Comparison of ENCODE assay signal across 21 cellular contexts in the genomic region with DNA sequence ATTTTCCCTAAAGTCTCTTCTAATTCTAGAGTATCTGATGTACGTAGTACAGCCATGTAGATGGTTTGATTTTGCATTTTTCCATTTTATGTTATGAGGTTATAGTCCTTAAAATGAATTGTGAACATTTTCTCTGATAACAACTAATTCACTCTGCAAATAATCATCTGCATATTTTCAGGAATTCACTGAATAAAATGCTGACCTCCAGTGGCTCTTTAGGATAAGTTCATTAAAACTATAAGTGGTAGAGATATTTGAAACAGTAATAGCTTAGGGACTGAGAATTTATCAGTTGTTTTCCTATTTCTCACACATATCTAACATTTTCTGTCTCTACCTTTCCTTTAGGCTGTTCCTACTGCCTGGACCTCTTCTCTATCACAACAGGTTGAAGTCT. TPM values are rescaled to one million over a fixed set of nuclear protein-coding genes. Genes with fewer than 3 reads are reported as not detected.
DNase-seq lines count a peak whose midpoint lies in the region; ATAC-seq, FAIRE-seq and TF ChIP-seq lines count a peak whose summit lies in the region.
"Had no signal": no experiment of that assay in that cellular context is flagged by ENCODE, and none has a peak within 500 bp of the region (broad histone marks: within the 10 kb centered on the region; RNA-seq: fewer than 3 reads in every experiment).

No MANE protein-coding gene starts in this region.

- WGBS in IMR-90 (ENCODE audit: extremely low coverage in 2 of 2, insufficient read length in 1 of 2), 2 experiments: no CpG with 5 or more reads among the region's 1 CpG
- WGBS in mesenchymal stem cell: no CpG with 5 or more reads among the region's 1 CpG
- 83 to 86% (median 85%) methylated on average over 1 of the region's 1 CpG for WGBS in small intestine, 3 donors

- CTCF ChIA-PET in IMR-90 (lab: Yijun Ruan, JAX): interaction anchor here (1.2 kb wide), 2 partner anchors 17 to 20 kb away, joined by 3 read pairs; no protein-coding TSS in a partner anchor

- H3K4me3 ChIP-seq in AG10803 (ENCODE audit: low read length): no peak overlapping the region
- H3K4me3 ChIP-seq in IMR-90 (ENCODE audit: insufficient read depth, low read depth, low read length): no peak overlapping the region
- H3K4me3 ChIP-seq in mesenchymal stem cell (ENCODE audit: insufficient read depth in 1 of 2, low read depth in 1 of 2, low read length in 2 of 2): no peak overlapping the region
- H3K4me3 ChIP-seq in small intestine (ENCODE audit: low read depth in 1 of 2, low read length in 2 of 2): no peak overlapping the region
- H3K4me3 ChIP-seq: SK-N-MC, suprapubic skin had no signal

- H2AK5ac ChIP-seq in IMR-90 (ENCODE audit: low read depth, low read length) (no peak overlapping the region), mesenchymal stem cell (ENCODE audit: low read length, severe bottlenecking) (no peak overlapping the region)

- TF ChIP-seq RAD21 in IMR-90 (IDR thresholded peaks at IDR 0.05; ENCODE audit: low read length): no peak

- H3K27ac ChIP-seq in IMR-90 (ENCODE audit: insufficient read depth, low read length) (no peak overlapping the region), VCaP (no peak overlapping the region), mesenchymal stem cell (ENCODE audit: low read length, poor library complexity, severe bottlenecking) (no peak overlapping the region), small intestine (ENCODE audit: low read depth in 1 of 2, low read length in 1 of 2) (no peak overlapping the region)
- H3K27ac ChIP-seq: SK-N-MC, suprapubic skin had no signal

- H3K4ac ChIP-seq in IMR-90 (ENCODE audit: low read depth, low read length): no peak overlapping the region
- H3K4ac ChIP-seq in mesenchymal stem cell (ENCODE audit: low read depth in 1 of 2, low read length in 2 of 2): no peak overlapping the region

- no peak overlapping the region for H2AK9ac ChIP-seq in IMR-90 (replicated peaks; ENCODE audit: low read depth, low read length, poor library complexity)

- no TSS peak for BruUV-seq in IMR-90 (replicated peaks; lab: Mats Ljungman, UMichigan)

- H3K9me1 ChIP-seq in IMR-90 (ENCODE audit: insufficient read depth, low read length): peaks cover 12% of the 10 kb centered on the region

- no peak for TF ChIP-seq POLR2A in IMR-90 (IDR thresholded peaks at IDR 0.05; ENCODE audit: low read depth, low read length)

- H3K4me2 ChIP-seq in IMR-90 (ENCODE audit: low read depth, low read length): no peak overlapping the region
- H3K4me2 ChIP-seq in mesenchymal stem cell (ENCODE audit: low read length, poor library complexity, severe bottlenecking): no peak overlapping the region

- H2AFZ ChIP-seq in IMR-90 (replicated peaks; ENCODE audit: low read length, poor library complexity) (no peak overlapping the region), mesenchymal stem cell (ENCODE audit: low read depth, low read length) (no peak overlapping the region)

- no peak overlapping the region for H4K8ac ChIP-seq in IMR-90 (ENCODE audit: low read depth in 2 of 2, low read length in 2 of 2)
- H4K8ac ChIP-seq in mesenchymal stem cell (ENCODE audit: low read length): no peak overlapping the region

- no peak overlapping the region for H2BK12ac ChIP-seq in mesenchymal stem cell (ENCODE audit: low read length in 2 of 2)

- no peak overlapping the region for H3K9ac ChIP-seq in IMR-90 (ENCODE audit: low read depth, low read length)
- H3K9ac ChIP-seq in mesenchymal stem cell (ENCODE audit: low read length): no peak overlapping the region

- H2BK5ac ChIP-seq in IMR-90 (ENCODE audit: low read depth, low read length, poor library complexity, severe bottlenecking) (no peak overlapping the region), mesenchymal stem cell (ENCODE audit: low read depth, low read length, poor library complexity, severe bottlenecking) (no peak overlapping the region)

- TF ChIP-seq CTCF in AG10803 (conservative IDR thresholded peaks at IDR 0.05; ENCODE audit: low read length) (peak; percentile 18; the same call in 1 of the 2 replicates), IMR-90 (conservative IDR thresholded peaks at IDR 0.05; ENCODE audit: low read depth, low read length) (no peak), VCaP (conservative IDR thresholded peaks at IDR 0.05) (peak; percentile 43)

- H3K36me3 ChIP-seq in IMR-90 (ENCODE audit: control insufficient read depth, insufficient read depth, low read length) (peaks cover 2% of the 10 kb centered on the region), mesenchymal stem cell (ENCODE audit: control insufficient read depth in 1 of 2, insufficient read depth in 2 of 2, low read depth in 1 of 2, low read length in 2 of 2) (peaks cover 0 to 6% of the 10 kb centered on the region in 2 experiments), small intestine (ENCODE audit: control insufficient read depth in 2 of 2, insufficient read depth in 2 of 2, low read length in 2 of 2) (no peaks in the 10 kb centered on the region)
- H3K36me3 ChIP-seq: suprapubic skin had no signal

- H2BK120ac ChIP-seq in IMR-90 (ENCODE audit: low read depth, low read length): no peak overlapping the region
- H2BK120ac ChIP-seq in mesenchymal stem cell (ENCODE audit: low read depth, low read length): no peak overlapping the region

- H3K4me1 ChIP-seq in IMR-90 (ENCODE audit: control insufficient read depth, insufficient read depth, low read length) (peaks cover 9% of the 10 kb centered on the region), mesenchymal stem cell (ENCODE audit: control insufficient read depth, insufficient read depth, low read depth, low read length) (peaks cover 10% of the 10 kb centered on the region), small intestine (ENCODE audit: control insufficient read depth in 2 of 2, insufficient read depth in 1 of 2, low read depth in 1 of 2, low read length in 1 of 2) (no peaks in the 10 kb centered on the region)
- H3K4me1 ChIP-seq: Caco-2 had no signal

- no peak overlapping the region for H3K56ac ChIP-seq in IMR-90 (ENCODE audit: extremely low read depth, insufficient read depth, low read length)

- H3K27me3 ChIP-seq in IMR-90 (ENCODE audit: control insufficient read depth, insufficient read depth, low read length) (no peaks in the 10 kb centered on the region), mesenchymal stem cell (ENCODE audit: control insufficient read depth in 1 of 2, insufficient read depth in 1 of 2, low read length in 2 of 2) (no peaks in the 10 kb centered on the region), small intestine (ENCODE audit: control insufficient read depth in 2 of 2, insufficient read depth in 2 of 2, low read length in 2 of 2) (peaks cover 0 to 4% of the 10 kb centered on the region in 2 donors)

- FAIRE-seq in small intestine (lab: Jason Lieb, UNC) (no peak), HTR-8/SVneo (lab: Jason Lieb, UNC) (no peak)

- POLR2A ChIA-PET in IMR-90 (lab: Charles Lee; ENCODE audit: unreplicated experiment): no interaction called here

- H4K5ac ChIP-seq in IMR-90 (ENCODE audit: low read depth, low read length): no peak overlapping the region

- H3K9me3 ChIP-seq in IMR-90 (ENCODE audit: control insufficient read depth, insufficient read depth, low read length): no peaks in the 10 kb centered on the region
- H3K9me3 ChIP-seq in mesenchymal stem cell (ENCODE audit: control insufficient read depth, low read length): no peaks in the 10 kb centered on the region
- no peaks in the 10 kb centered on the region for H3K9me3 ChIP-seq in small intestine (ENCODE audit: control insufficient read depth, low read depth)
- H3K9me3 ChIP-seq: Caco-2, suprapubic skin had no signal

- peaks cover 65% of the 10 kb centered on the region for H4K20me1 ChIP-seq in IMR-90 (ENCODE audit: insufficient read depth, low read length)

- H3K23ac ChIP-seq in IMR-90 (ENCODE audit: low read depth, low read length): no peak overlapping the region
- H3K23ac ChIP-seq in mesenchymal stem cell (ENCODE audit: low read length in 2 of 2): no peak overlapping the region

- H4K91ac ChIP-seq in IMR-90 (ENCODE audit: insufficient read depth, low read depth, low read length) (no peak overlapping the region), mesenchymal stem cell (ENCODE audit: low read length) (no peak overlapping the region)

- no peak overlapping the region for H2BK15ac ChIP-seq in IMR-90 (ENCODE audit: low read depth, low read length)
- H2BK15ac ChIP-seq in mesenchymal stem cell (ENCODE audit: low read depth, poor library complexity, severe bottlenecking): no peak overlapping the region

- no peak overlapping the region for H2BK20ac ChIP-seq in IMR-90 (ENCODE audit: low read depth, low read length)

- no peak overlapping the region for H3K14ac ChIP-seq in IMR-90 (replicated peaks; ENCODE audit: low read depth, low read length)
- no peak overlapping the region for H3K14ac ChIP-seq in mesenchymal stem cell (ENCODE audit: low read length in 2 of 2)

- ATAC-seq in IMR-90 (ENCODE audit: low read depth): no peak
- no peak for ATAC-seq in HG02840 (IDR thresholded peaks at IDR 0.05; ENCODE audit: low FRiP score, unreplicated experiment)
- ATAC-seq: activated CD8-positive, alpha-beta memory T cell treated with anti-CD3 and anti-CD28 coated beads, Interleukin-2, amount 10 ng/mL, durations not matched to agents 7 days and 5 days; activated T-helper 17 cell treated with anti-CD3 and anti-CD28 coated beads, Interleukin-2, amount 50 U/mL, for 72 hours had no signal

- H3K79me1 ChIP-seq in IMR-90 (ENCODE audit: low read depth in 1 of 2, low read length in 2 of 2): peaks cover 22 to 71% of the 10 kb centered on the region in 2 experiments
- peaks cover 9% of the 10 kb centered on the region for H3K79me1 ChIP-seq in mesenchymal stem cell (replicated peaks; ENCODE audit: low read length, poor library complexity, severe bottlenecking)

- intact Hi-C loops in IMR-90 (cut with micrococcal nuclease): loop anchor here (5.0 kb wide), 2 partner anchors 111 to 391 kb away; no protein-coding TSS in a partner anchor

- in situ Hi-C loops in IMR-90 (cut with MboI; ENCODE audit: low sequenced_read_pairs): loop anchor here (25.0 kb wide), 1 partner anchor 1129 kb away; no protein-coding TSS in a partner anchor

- DNase-seq in AG10803 (ENCODE audit: low read depth) (no peak), IMR-90 (no peak), mesenchymal stem cell (peak; percentile 8), small intestine (no peak), NCI-H345 treated with DMSO at 0.1 percent for 48 hours (lab: John Stamatoyannopoulos, UW; ENCODE audit: unreplicated experiment) (no peak), HTR-8/SVneo (ENCODE audit: insufficient read length, low spot score) (no peak)
- DNase-seq: activated CD4-positive, CD25-positive, alpha-beta regulatory T cell treated with anti-CD3 and anti-CD28 coated beads, Interleukin-2, amount 50 U/mL, for 72 hours; activated CD8-positive, alpha-beta memory T cell treated with anti-CD3 and anti-CD28 coated beads, Interleukin-2, amount 10 ng/mL, durations not matched to agents 7 days and 5 days; activated naive CD8-positive, alpha-beta T cell treated with anti-CD3 and anti-CD28 coated beads, Interleukin-2, amount 10 ng/mL, durations not matched to agents 7 days and 5 days; Caco-2; cortex of kidney; NCI-H146; NCI-H2171 treated with DMSO at 0.1 percent for 48 hours; NCI-H82; nephron progenitor cell; stimulated activated CD4-positive, alpha-beta T cell treated with anti-CD3 and anti-CD28 coated beads, Interleukin-12 subunit alpha, Interleukin-12 subunit beta, amount 100 ng/mL, for 4 hours had no signal

- dilution Hi-C loops in IMR-90 (cut with HindIII; ENCODE audit: low sequenced_read_pairs, unreplicated experiment): no loop called here

- H3K18ac ChIP-seq in IMR-90 (ENCODE audit: low read depth, low read length) (no peak overlapping the region), mesenchymal stem cell (ENCODE audit: low read depth in 1 of 2, low read length in 2 of 2) (no peak overlapping the region)

RNA-seq across cellular contexts. Expression of gene MSRB3, which starts 4.4 kb away (rescaled TPM):
- 31.7 and 40.8 TPM in 2 replicates for total RNA-seq in IMR-90 (2012; rRNA removed)
- polyA plus RNA-seq in IMR-90 (2012; rRNA removed) (28.6 and 35.7 TPM in 2 replicates), small intestine (10 to 100 TPM in 1 of 3 donors, 1 to 10 TPM in 1, under 1 TPM in 1; 0.89 to 12.7 (median 4.3) TPM)
- polyA plus RNA-seq in IMR-90 (2012; cell fraction: cytosol; rRNA removed): 11.2 and 15.2 TPM in 2 replicates
- polyA plus RNA-seq in IMR-90 (2012; cell fraction: nucleus; rRNA removed; ENCODE audit: low replicate concordance): 8.9 and 36.8 TPM in 2 replicates
- polyA plus RNA-seq in mesenchymal stem cell (2013, experiment 1 of 2): 44.1 TPM
- 46.1 TPM for polyA plus RNA-seq in mesenchymal stem cell (2013, experiment 2 of 2)
- total RNA-seq: activated CD8-positive, alpha-beta memory T cell treated with anti-CD3 and anti-CD28 coated beads, Interleukin-2, amount 10 ng/mL, durations not matched to agents 7 days and 5 days; activated naive CD8-positive, alpha-beta T cell treated with anti-CD3 and anti-CD28 coated beads, Interleukin-2, amount 10 ng/mL, durations not matched to agents 7 days and 5 days; activated T-helper 17 cell treated with anti-CD3 and anti-CD28 coated beads, Interleukin-2, amount 50 U/mL, for 72 hours had no signal
